21 cellular contexts compared by ENCODE assay signal in genomic region chr10:69685426-69685801, GRCh38. TPM values are rescaled to one million over a fixed set of nuclear protein-coding genes. Genes with fewer than 3 reads are reported as not detected.
A peak's percentile ranks its signal among the peaks of the same experiment; 100 is the strongest.
DNase-seq lines count a peak whose midpoint lies in the region; ATAC-seq, FAIRE-seq and TF ChIP-seq lines count a peak whose summit lies in the region.
"Had no signal": no experiment of that assay in that cellular context is flagged by ENCODE, and none has a peak within 500 bp of the region (broad histone marks: within the 10 kb centered on the region; RNA-seq: fewer than 3 reads in every experiment).

No MANE protein-coding gene starts in this region.

- intact Hi-C loops in esophagus squamous epithelium (cut with DNase I) (no loop called here), transverse colon (cut with DNase I; ENCODE audit: low total_unique reads) (no loop called here)

- peaks cover 19% of the 10 kb centered on the region for H3K4me1 Mint-ChIP-seq in astrocyte (ENCODE audit: low read depth, unreplicated experiment)
- peaks cover 48% of the 10 kb centered on the region for H3K4me1 Mint-ChIP-seq in osteocyte (ENCODE audit: unreplicated experiment)
- H3K4me1 Mint-ChIP-seq in H9 = peaks cover 28 to 35% of the 10 kb centered on the region in 2 experiments
- H3K4me1 Mint-ChIP-seq: immature natural killer cell; naive thymus-derived CD8-positive, alpha-beta T cell; T-cell had no signal

- no peaks in the 10 kb centered on the region for H3K23me2 ChIP-seq in H9 (ENCODE audit: insufficient read length, low read depth, low read length, poor library complexity, severe bottlenecking)

- TF ChIP-seq POLR2A in esophagus squamous epithelium (IDR thresholded peaks at IDR 0.05) (no peak), transverse colon (IDR thresholded peaks at IDR 0.05) (no peak)

- no peak for ATAC-seq in GM19397 (IDR thresholded peaks at IDR 0.05; ENCODE audit: unreplicated experiment)
- ATAC-seq: naive thymus-derived CD8-positive, alpha-beta T cell; T-cell had no signal

- no peak overlapping the region for H3K4me3 ChIP-seq in astrocyte (ENCODE audit: insufficient read depth, low read depth, low read length)
- H3K4me3 ChIP-seq in esophagus squamous epithelium = no peak overlapping the region
- peak overlapping the region in 1 of 4 donors; percentile 20 for H3K4me3 ChIP-seq in transverse colon
- H3K4me3 ChIP-seq: heart left ventricle, spleen had no signal

- no peak overlapping the region for H3K4ac ChIP-seq in H9 (ENCODE audit: low read depth, low read length)

- H2AFZ ChIP-seq in astrocyte (ENCODE audit: low read depth, low read length) = no peak overlapping the region
- no peak overlapping the region for H2AFZ ChIP-seq in H9 (ENCODE audit: low read length)

- no peak overlapping the region for H2BK5ac ChIP-seq in H9 (ENCODE audit: insufficient read length, low read length)

- no peak overlapping the region for H2AK5ac ChIP-seq in H9 (ENCODE audit: insufficient read length, low read length)

- no peak overlapping the region for H2BK20ac ChIP-seq in H9 (ENCODE audit: low read depth, low read length, poor library complexity, severe bottlenecking)

- no peak overlapping the region for H3K27ac Mint-ChIP-seq in astrocyte (ENCODE audit: unreplicated experiment)
- H3K27ac Mint-ChIP-seq in osteocyte (ENCODE audit: unreplicated experiment) = peak overlapping the region; percentile 78
- H3K27ac Mint-ChIP-seq in H9 = no peak overlapping the region
- H3K27ac Mint-ChIP-seq: immature natural killer cell; naive thymus-derived CD8-positive, alpha-beta T cell; T-cell had no signal

- DNase-seq in astrocyte (ENCODE audit: low read depth) (peak; percentile 8), esophagus squamous epithelium (lab: John Stamatoyannopoulos, UW) (no peak), osteocyte (ENCODE audit: extremely low spot score, unreplicated experiment) (no peak), transverse colon (no peak), H9 (no peak), NCI-H510A treated with DMSO at 0.1 percent for 48 hours (lab: John Stamatoyannopoulos, UW) (no peak)
- DNase-seq in stimulated activated CD4-positive, alpha-beta T cell treated with anti-CD3 and anti-CD28 coated beads, Interleukin-1b, Interleukin-23, amount 100 ng/mL, for 48 hours = no peak
- DNase-seq: activated CD4-positive, alpha-beta T cell treated with anti-CD3 and anti-CD28 coated beads for 48 hours; AML-193; central memory CD4-positive, alpha-beta T cell; effector CD8-positive, alpha-beta T cell; GOT3; immature natural killer cell; NCI-H1417 treated with DMSO at 0.1 percent for 48 hours; SHP77; spleen; T-cell had no signal

- peaks cover 16% of the 10 kb centered on the region for H3K27me3 ChIP-seq in astrocyte (ENCODE audit: insufficient read depth, low read length)
- H3K27me3 ChIP-seq in esophagus squamous epithelium = peaks cover 0 to 5% (median 0%) of the 10 kb centered on the region in 4 donors
- no peaks in the 10 kb centered on the region for H3K27me3 ChIP-seq in transverse colon
- H3K27me3 ChIP-seq in H9 (ENCODE audit: insufficient read depth, low read length) = no peaks in the 10 kb centered on the region

- no peak overlapping the region for H3T11ph ChIP-seq in H9 (ENCODE audit: low read length)

- FAIRE-seq in astrocyte (lab: Jason Lieb, UNC) = no peak

- H4K5ac ChIP-seq in H9 (ENCODE audit: insufficient read length, low read depth, low read length) = no peak overlapping the region

- H3K4me3 Mint-ChIP-seq in astrocyte (ENCODE audit: unreplicated experiment) (peak overlapping the region; percentile 57), osteocyte (ENCODE audit: unreplicated experiment) (no peak overlapping the region), H9 (no peak overlapping the region)
- H3K4me3 Mint-ChIP-seq: immature natural killer cell; naive thymus-derived CD8-positive, alpha-beta T cell; T-cell had no signal

- in situ Hi-C loops in transverse colon (cut with MboI; ENCODE audit: low pct_ligation_motif_present in 1 of 4, low pct_unique_long_range_greater_than_20kb in 1 of 4, low sequenced_read_pairs in 3 of 4) = no loop called here

- no peak overlapping the region for H4K8ac ChIP-seq in H9 (replicated peaks; ENCODE audit: insufficient read length, low read depth, low read length)

- H3K4me1 ChIP-seq in astrocyte (ENCODE audit: insufficient read depth, low read length) = peaks cover 18% of the 10 kb centered on the region
- peaks cover 0 to 59% (median 25%) of the 10 kb centered on the region in 3 donors for H3K4me1 ChIP-seq in esophagus squamous epithelium
- H3K4me1 ChIP-seq in transverse colon = peaks cover 6 to 39% (median 20%) of the 10 kb centered on the region in 4 donors
- peaks cover 3% of the 10 kb centered on the region; the same call in 1 of the 2 replicates for H3K4me1 ChIP-seq in H9 (ENCODE audit: insufficient read depth, low read length)

- no peak overlapping the region for H3K14ac ChIP-seq in H9 (ENCODE audit: insufficient read depth, low read length)

- H3K36me3 Mint-ChIP-seq in astrocyte (ENCODE audit: low read depth, unreplicated experiment) (no peaks in the 10 kb centered on the region), osteocyte (ENCODE audit: unreplicated experiment) (no peaks in the 10 kb centered on the region), H9 (ENCODE audit: insufficient read depth in 1 of 3, low read depth in 3 of 3) (no peaks in the 10 kb centered on the region)
- H3K36me3 Mint-ChIP-seq: immature natural killer cell; naive thymus-derived CD8-positive, alpha-beta T cell; T-cell had no signal

- peaks cover 56% of the 10 kb centered on the region for H3K27me3 Mint-ChIP-seq in astrocyte (ENCODE audit: low read depth, unreplicated experiment)
- H3K27me3 Mint-ChIP-seq in osteocyte (ENCODE audit: unreplicated experiment) = no peaks in the 10 kb centered on the region
- peaks cover 13% of the 10 kb centered on the region for H3K27me3 Mint-ChIP-seq in H9 (ENCODE audit: low read depth)

- H3K9ac ChIP-seq in astrocyte (ENCODE audit: low read length) (no peak overlapping the region), H9 (ENCODE audit: extremely low read depth, insufficient read length, low read length) (no peak overlapping the region)

- H3K79me1 ChIP-seq in H9 (ENCODE audit: insufficient read depth, low read depth, low read length, poor library complexity, severe bottlenecking) = no peaks in the 10 kb centered on the region

- H2BK12ac ChIP-seq in H9 (ENCODE audit: insufficient read length, low read depth, low read length) = no peak overlapping the region

- no peaks in the 10 kb centered on the region for H3K79me2 ChIP-seq in astrocyte (ENCODE audit: insufficient read depth, low read length)
- no peaks in the 10 kb centered on the region for H3K79me2 ChIP-seq in H9 (ENCODE audit: insufficient read depth, low read length)

- no peak overlapping the region for H3K56ac ChIP-seq in H9 (ENCODE audit: insufficient read length, low read depth, low read length)

- no peak overlapping the region for H2BK120ac ChIP-seq in H9 (ENCODE audit: low read depth, low read length, poor library complexity, severe bottlenecking)

- no peak overlapping the region for H4K91ac ChIP-seq in H9 (ENCODE audit: insufficient read length, low read depth, low read length)

- H4K20me1 ChIP-seq in astrocyte (ENCODE audit: insufficient read depth, low read length) (no peaks in the 10 kb centered on the region), H9 (ENCODE audit: control insufficient read depth, insufficient read depth, insufficient read length) (no peaks in the 10 kb centered on the region)

- whole genome bisulfite sequencing in esophagus squamous epithelium, 2 donors = 31 to 43% methylated on average over 5 of the region's 5 CpGs
- WGBS in transverse colon (ENCODE audit: low coverage in 1 of 2), 2 donors = 53 to 54% methylated on average over 3 to 5 of the region's 5 CpGs
- no CpG with 5 or more reads among the region's 5 CpGs for WGBS in H9 (ENCODE audit: extremely low coverage, insufficient read length, low lambda C conversion rate)

- no peak overlapping the region for H2BK15ac ChIP-seq in H9 (ENCODE audit: low read depth, low read length)

- no peak for TF ChIP-seq CTCF in astrocyte (IDR thresholded peaks at IDR 0.05; ENCODE audit: insufficient read depth, low read depth, low read length)
- TF ChIP-seq CTCF in esophagus squamous epithelium (IDR thresholded peaks at IDR 0.05) = no peak
- no peak for TF ChIP-seq CTCF in osteocyte (IDR thresholded peaks at IDR 0.05)
- no peak for TF ChIP-seq CTCF in transverse colon (IDR thresholded peaks at IDR 0.05)
- no peak for TF ChIP-seq CTCF in H9 (conservative IDR thresholded peaks at IDR 0.05)

- H3K9me3 ChIP-seq in astrocyte (ENCODE audit: insufficient read depth, low read depth, low read length) (no peaks in the 10 kb centered on the region), esophagus squamous epithelium (no peaks in the 10 kb centered on the region), transverse colon (no peaks in the 10 kb centered on the region), H9 (ENCODE audit: control insufficient read depth, low read depth, low read length) (no peaks in the 10 kb centered on the region)
- H3K9me3 ChIP-seq: heart left ventricle, spleen had no signal

- no peak overlapping the region for H3K27ac ChIP-seq in astrocyte (ENCODE audit: low read depth, low read length)
- H3K27ac ChIP-seq in esophagus squamous epithelium = peak overlapping the region; percentile 81 to 94 (median 88)
- H3K27ac ChIP-seq in transverse colon = peak overlapping the region; percentile 84 to 90 (median 88)
- H3K27ac ChIP-seq in H9 (ENCODE audit: insufficient read length, low read depth, low read length) = no peak overlapping the region
- H3K27ac ChIP-seq: spleen had no signal

- H3K36me3 ChIP-seq in astrocyte (ENCODE audit: insufficient read depth, low read length) (no peaks in the 10 kb centered on the region), esophagus squamous epithelium (no peaks in the 10 kb centered on the region), transverse colon (no peaks in the 10 kb centered on the region)
- H3K36me3 ChIP-seq: heart left ventricle, spleen had no signal

- H3K4me2 ChIP-seq in astrocyte (ENCODE audit: low read length) (peak overlapping the region; percentile 18), H9 (ENCODE audit: insufficient read depth, insufficient read length, low read length) (no peak overlapping the region)

- peaks cover 5% of the 10 kb centered on the region for H3K9me3 Mint-ChIP-seq in astrocyte (ENCODE audit: unreplicated experiment)
- no peaks in the 10 kb centered on the region for H3K9me3 Mint-ChIP-seq in osteocyte (ENCODE audit: unreplicated experiment)
- no peaks in the 10 kb centered on the region; a peak in 1 of 5 replicates for H3K9me3 Mint-ChIP-seq in H9
- H3K9me3 Mint-ChIP-seq: immature natural killer cell; naive thymus-derived CD8-positive, alpha-beta T cell; T-cell had no signal

- H3K23ac ChIP-seq in H9 (ENCODE audit: insufficient read length, low read depth, low read length) = no peak overlapping the region

- no peak overlapping the region for H3K18ac ChIP-seq in H9 (ENCODE audit: insufficient read length, low read depth, low read length)

- TF ChIP-seq EP300 in transverse colon (IDR thresholded peaks at IDR 0.05; ENCODE audit: low read depth) = no peak

RNA-seq across cellular contexts. Expression of gene FAM241B, which starts 55.4 kb away (rescaled TPM):
- total RNA-seq in astrocyte (3.1 and 4.4 TPM in 2 replicates), esophagus squamous epithelium (1 to 10 TPM in 3 of 4 donors, not detected in 1; 1.2 to 1.7 (median 1.3) TPM), osteocyte (3.4 TPM in 2 replicates), transverse colon (1 to 10 TPM in 1 of 4 donors, under 1 TPM in 1, not detected in 2; 0.95 to 1.4 TPM), H9 (2021) (13.7 and 14.7 TPM in 2 replicates)
- total RNA-seq: LHCN-M2 had no signal

Comparison
In these comparisons a context has a peak if more than half of its experiments do, and no peak if none do; other contexts are left out.
1. H3K27ac ChIP-seq: peak in esophagus squamous epithelium (4 of 4) and transverse colon (4 of 4); none in astrocyte (single experiment) and H9 (single experiment).